ENCODE assay signal across 1 cellular context in genomic region chr10:44183667-44184632, GRCh38.
A peak's percentile ranks its signal among the peaks of the same experiment; 100 is the strongest.
TF ChIP-seq lines count a peak whose summit lies in the region.

No MANE protein-coding gene starts in this region.

TF ChIP-seq in K562, 482 proteins besides CTCF, POLR2A, EP300 and RAD21:
- TF ChIP-seq MNT (conservative IDR thresholded peaks at IDR 0.05) (no peak), C11orf30 (IDR thresholded peaks at IDR 0.05; ENCODE audit: low read depth) (peak; percentile 25; the same call in 1 of the 2 replicates), ARNT (IDR thresholded peaks at IDR 0.05) (no peak), ZNF274 (IDR thresholded peaks at IDR 0.05; ENCODE audit: borderline replicate concordance, low read depth, low read length) (no peak), TRIM24 (IDR thresholded peaks at IDR 0.05) (no peak), ZNF316 (IDR thresholded peaks at IDR 0.05) (peak; percentile 27; the same call in 1 of the 2 replicates)
- TF ChIP-seq, protein P1, sequence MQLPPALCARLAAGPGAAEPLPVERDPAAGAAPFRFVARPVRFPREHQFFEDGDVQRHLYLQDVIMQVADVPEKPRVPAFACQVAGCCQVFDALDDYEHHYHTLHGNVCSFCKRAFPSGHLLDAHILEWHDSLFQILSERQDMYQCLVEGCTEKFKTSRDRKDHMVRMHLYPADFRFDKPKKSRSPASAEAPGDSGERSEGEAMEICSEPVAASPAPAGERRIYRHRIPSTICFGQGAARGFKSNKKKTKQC (CRISPR knock-in tag; IDR thresholded peaks at IDR 0.05): no peak
TF ChIP-seq in K562: peak in this region for 2.
